ENCODE assay signal across 1 cellular context in genomic region chr2:119487434-119488244, GRCh38.
A peak's percentile ranks its signal among the peaks of the same experiment; 100 is the strongest.
TF ChIP-seq lines count a peak whose summit lies in the region.

No MANE protein-coding gene starts in this region.

TF ChIP-seq in GM12878, 131 proteins besides CTCF, POLR2A, EP300 and RAD21:
- no peak for TF ChIP-seq HDGF (IDR thresholded peaks at IDR 0.05)
- TF ChIP-seq NR2F1 (conservative IDR thresholded peaks at IDR 0.05), result peak; percentile 63; the same call in 1 of the 2 replicates
- TF ChIP-seq IKZF1 (conservative IDR thresholded peaks at IDR 0.05), result peak; percentile 54; the same call in 1 of the 2 replicates
- TF ChIP-seq RELB (IDR thresholded peaks at IDR 0.05; ENCODE audit: low read depth), result peak; percentile 31; the same call in 1 of the 2 replicates
- TF ChIP-seq IKZF2 (IDR thresholded peaks at IDR 0.05), result peak in 1 of 2 experiments; percentile 46; a peak in 1 of 4 replicates
- no peak; a peak in 1 of 4 replicates for TF ChIP-seq BHLHE40 (IDR thresholded peaks at IDR 0.05; ENCODE audit: borderline replicate concordance in 1 of 2, low read depth in 2 of 2, low read length in 1 of 2)
- peak; percentile 38; the same call in 1 of the 2 replicates for TF ChIP-seq CHD2 (IDR thresholded peaks at IDR 0.05; ENCODE audit: borderline replicate concordance, low read depth, low read length)
- peak; percentile 49; the same call in 1 of the 2 replicates for TF ChIP-seq DPF2 (IDR thresholded peaks at IDR 0.05)
- TF ChIP-seq ZNF24 (IDR thresholded peaks at IDR 0.05), result no peak
- 0 out of 2 replicates have a peak, but pooled peaks have one; percentile 32 for TF ChIP-seq NBN (IDR thresholded peaks at IDR 0.05)
- TF ChIP-seq BMI1 (IDR thresholded peaks at IDR 0.05; ENCODE audit: borderline replicate concordance), result no peak
- TF ChIP-seq PKNOX1 (IDR thresholded peaks at IDR 0.05), result peak; percentile 64
- no peak for TF ChIP-seq MYC (IDR thresholded peaks at IDR 0.05; ENCODE audit: insufficient read depth, insufficient read length, insufficient replicate concordance, low read length, severe bottlenecking)
- TF ChIP-seq GATAD2B (conservative IDR thresholded peaks at IDR 0.05; ENCODE audit: low read depth), result peak; percentile 18; the same call in 1 of the 2 replicates
- no peak for TF ChIP-seq RAD51 (IDR thresholded peaks at IDR 0.05)
- TF ChIP-seq MEF2B (IDR thresholded peaks at IDR 0.05; ENCODE audit: partially characterized antibody, poor library complexity, severe bottlenecking), result peak; percentile 26
- peak; percentile 43 for TF ChIP-seq MTA2 (IDR thresholded peaks at IDR 0.05; ENCODE audit: low read depth)
